ENCODE assay signal across 21 cellular contexts in the genomic region with DNA sequence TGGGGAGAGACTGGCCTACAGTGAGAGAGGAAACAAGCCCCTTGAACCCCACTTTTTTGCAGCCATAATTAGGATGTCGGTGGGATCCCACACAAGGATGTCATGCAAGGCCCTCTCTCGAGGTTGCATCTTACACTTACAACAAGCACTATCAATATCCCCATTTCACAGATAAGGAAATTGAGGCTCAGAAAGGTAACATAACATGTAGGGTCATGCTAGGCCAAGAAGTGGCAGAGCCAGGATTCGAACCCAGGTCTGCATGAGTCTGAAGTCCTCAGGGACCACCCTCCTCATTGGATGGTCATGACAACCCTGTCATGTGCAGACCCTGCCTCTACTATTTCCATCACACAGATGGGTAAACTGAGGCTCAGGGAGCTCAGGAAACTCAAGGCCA.
A peak's percentile ranks its signal among the peaks of the same experiment; 100 is the strongest.
DNase-seq lines count a peak whose midpoint lies in the region; ATAC-seq, FAIRE-seq and TF ChIP-seq lines count a peak whose summit lies in the region.
"Had no signal": no experiment of that assay in that cellular context is flagged by ENCODE, and none has a peak within 500 bp of the region (broad histone marks: within the 10 kb centered on the region; RNA-seq: fewer than 3 reads in every experiment).

No MANE protein-coding gene starts in this region.

- H3K27ac Mint-ChIP-seq in dendritic cell treated with granulocyte-macrophage colony-stimulating factor and Interleukin-4, amounts not matched to agents 40 ng/mL and 50 ng/mL, for 4 days: peak overlapping the region; percentile 23
- H3K27ac Mint-ChIP-seq in mesothelial cell of epicardium: no peak overlapping the region
- H3K27ac Mint-ChIP-seq: CD4-positive, CD25-positive, alpha-beta regulatory T cell; CD8-positive, alpha-beta T cell; HFFc6 had no signal

- H3K9me3 Mint-ChIP-seq in dendritic cell treated with granulocyte-macrophage colony-stimulating factor and Interleukin-4, amounts not matched to agents 40 ng/mL and 50 ng/mL, for 4 days: no peaks in the 10 kb centered on the region
- H3K9me3 Mint-ChIP-seq in mesothelial cell of epicardium: no peaks in the 10 kb centered on the region
- H3K9me3 Mint-ChIP-seq: CD4-positive, CD25-positive, alpha-beta regulatory T cell; CD8-positive, alpha-beta T cell; HFFc6 had no signal

- no peak for FAIRE-seq in RCC 7860 (lab: Jason Lieb, UNC)
- FAIRE-seq: GM12878, GM18507, H54 had no signal

- H3K36me3 Mint-ChIP-seq in dendritic cell treated with granulocyte-macrophage colony-stimulating factor and Interleukin-4, amounts not matched to agents 40 ng/mL and 50 ng/mL, for 4 days (ENCODE audit: low read depth): no peaks in the 10 kb centered on the region
- no peaks in the 10 kb centered on the region for H3K36me3 Mint-ChIP-seq in mesothelial cell of epicardium
- H3K36me3 Mint-ChIP-seq: CD4-positive, CD25-positive, alpha-beta regulatory T cell; CD8-positive, alpha-beta T cell had no signal

- H3K4me1 Mint-ChIP-seq in dendritic cell treated with granulocyte-macrophage colony-stimulating factor and Interleukin-4, amounts not matched to agents 40 ng/mL and 50 ng/mL, for 4 days (ENCODE audit: low read depth): peaks cover 39% of the 10 kb centered on the region
- H3K4me1 Mint-ChIP-seq in mesothelial cell of epicardium: peaks cover 11% of the 10 kb centered on the region
- H3K4me1 Mint-ChIP-seq: CD4-positive, CD25-positive, alpha-beta regulatory T cell had no signal

- H3K4me3 ChIP-seq in WERI-Rb-1 (ENCODE audit: low read depth, low read length) (no peak overlapping the region), neuronal stem cell (ENCODE audit: low read length in 2 of 2) (no peak overlapping the region)
- H3K4me3 ChIP-seq: GM12878, HAP-1 had no signal

- no CpG with 5 or more reads among the region's 3 CpGs for WGBS in neuronal stem cell (ENCODE audit: extremely low coverage in 2 of 2, insufficient read length in 2 of 2, insufficient replicate concordance in 1 of 2), 2 donors

- intact Hi-C loops in dendritic cell treated with granulocyte-macrophage colony-stimulating factor and Interleukin-4, amounts not matched to agents 40 ng/mL and 50 ng/mL, for 4 days (cut with micrococcal nuclease): no loop called here

- H3K4me1 ChIP-seq in neuronal stem cell (ENCODE audit: control insufficient read depth in 2 of 2, insufficient read depth in 1 of 2, low read depth in 1 of 2, low read length in 2 of 2): peaks cover 0 to 2% of the 10 kb centered on the region in 2 donors
- peaks cover 3% of the 10 kb centered on the region for H3K4me1 ChIP-seq in foreskin keratinocyte
- H3K4me1 ChIP-seq: HAP-1 had no signal

- no peak overlapping the region for H3K18ac ChIP-seq in neuronal stem cell (ENCODE audit: low read length)

- no peak overlapping the region for H2BK5ac ChIP-seq in neuronal stem cell (ENCODE audit: low read length)

- no peak overlapping the region for H3K9ac ChIP-seq in neuronal stem cell (ENCODE audit: low read depth, low read length, poor library complexity)

- TF ChIP-seq CTCF in WERI-Rb-1 (IDR thresholded peaks at IDR 0.05; ENCODE audit: low read depth, low read length) (no peak), mesothelial cell of epicardium (IDR thresholded peaks at IDR 0.05; ENCODE audit: unreplicated experiment) (no peak), foreskin keratinocyte (conservative IDR thresholded peaks at IDR 0.05) (no peak)

- no peaks in the 10 kb centered on the region for H3K9me3 ChIP-seq in WERI-Rb-1 (ENCODE audit: severe bottlenecking)
- no peaks in the 10 kb centered on the region for H3K9me3 ChIP-seq in neuronal stem cell (replicated peaks in 1 of 2; ENCODE audit: control insufficient read depth in 2 of 2, insufficient read depth in 1 of 2, low read depth in 1 of 2, low read length in 2 of 2)
- H3K9me3 ChIP-seq: Caco-2, HAP-1 had no signal

- H3K36me3 ChIP-seq in WERI-Rb-1 (peaks cover 62% of the 10 kb centered on the region), neuronal stem cell (replicated peaks in 1 of 2; ENCODE audit: control insufficient read depth in 2 of 2, insufficient read depth in 2 of 2, low read length in 2 of 2) (no peaks in the 10 kb centered on the region)
- H3K36me3 ChIP-seq: HAP-1 had no signal

- no peak overlapping the region for H3K4me2 ChIP-seq in neuronal stem cell (ENCODE audit: insufficient read depth, low read length, poor library complexity, severe bottlenecking)

- H3K27ac ChIP-seq in WERI-Rb-1 (peak overlapping the region; percentile 74), neuronal stem cell (replicated peaks; ENCODE audit: low read length) (no peak overlapping the region), foreskin keratinocyte (no peak overlapping the region)
- H3K27ac ChIP-seq: C4-2B had no signal

- no peak overlapping the region for H3K4me3 Mint-ChIP-seq in dendritic cell treated with granulocyte-macrophage colony-stimulating factor and Interleukin-4, amounts not matched to agents 40 ng/mL and 50 ng/mL, for 4 days
- H3K4me3 Mint-ChIP-seq in mesothelial cell of epicardium: no peak overlapping the region
- H3K4me3 Mint-ChIP-seq: CD8-positive, alpha-beta T cell; HFFc6 had no signal

- peak overlapping the region; percentile 12 for H2BK15ac ChIP-seq in neuronal stem cell (ENCODE audit: low read length)

- H3K4ac ChIP-seq in neuronal stem cell (ENCODE audit: low read length): no peak overlapping the region

- no peaks in the 10 kb centered on the region for H3K79me1 ChIP-seq in neuronal stem cell (ENCODE audit: low read depth, low read length)

- no peak overlapping the region for H3K23ac ChIP-seq in neuronal stem cell (ENCODE audit: low read depth, low read length, poor library complexity)

- no peak for ATAC-seq in foreskin keratinocyte
- ATAC-seq: CD8-positive, alpha-beta T cell; GM12878 had no signal

- H3K14ac ChIP-seq in neuronal stem cell (ENCODE audit: low read length): no peak overlapping the region

- DNase-seq in WERI-Rb-1 (no peak), neuronal stem cell (ENCODE audit: low spot score) (no peak), mesothelial cell of epicardium (ENCODE audit: low spot score in 2 of 2, unreplicated experiment in 2 of 2) (no peak), cerebellar nuclear complex (lab: John Stamatoyannopoulos, UW) (no peak), RCC 7860 (ENCODE audit: low spot score) (no peak), foreskin keratinocyte (no peak)
- DNase-seq: 8988T; Caco-2; CD4-positive, CD25-positive, alpha-beta regulatory T cell; CD8-positive, alpha-beta T cell; DMS153; EL; GDM1; GOT3; HFFc6 had no signal

- no peak overlapping the region for H2BK12ac ChIP-seq in neuronal stem cell (ENCODE audit: low read length)

- H2AFZ ChIP-seq in neuronal stem cell (ENCODE audit: low read length): no peak overlapping the region

- H3K27me3 Mint-ChIP-seq in dendritic cell treated with granulocyte-macrophage colony-stimulating factor and Interleukin-4, amounts not matched to agents 40 ng/mL and 50 ng/mL, for 4 days: peaks cover 3% of the 10 kb centered on the region
- H3K27me3 Mint-ChIP-seq in mesothelial cell of epicardium (ENCODE audit: low read depth): peaks cover 14% of the 10 kb centered on the region

- no peak overlapping the region for H2AK5ac ChIP-seq in neuronal stem cell (ENCODE audit: low read depth, low read length)

- no peak overlapping the region for H2BK120ac ChIP-seq in neuronal stem cell (ENCODE audit: low read depth, low read length)

- H4K91ac ChIP-seq in neuronal stem cell (ENCODE audit: low read depth, low read length, poor library complexity): no peak overlapping the region

- no peak overlapping the region for H4K8ac ChIP-seq in neuronal stem cell (ENCODE audit: low read depth, low read length)

- H3K27me3 ChIP-seq in WERI-Rb-1 (ENCODE audit: insufficient read depth, low read depth, severe bottlenecking) (no peaks in the 10 kb centered on the region), neuronal stem cell (ENCODE audit: control insufficient read depth in 3 of 3, insufficient read depth in 3 of 3, low read depth in 1 of 3, low read length in 3 of 3) (peaks cover 0 to 4% (median 0%) of the 10 kb centered on the region in 3 experiments), foreskin keratinocyte (peaks cover 22% of the 10 kb centered on the region)
